ENCODE assay signal across 1 cellular context in genomic region chr2:222912117-222912516, GRCh38.
TF ChIP-seq lines count a peak whose summit lies in the region.

No MANE protein-coding gene starts in this region.

TF ChIP-seq in GM12878, 131 proteins besides CTCF, POLR2A, EP300 and RAD21 (continued from another document):
- no peak for TF ChIP-seq IRF5 (IDR thresholded peaks at IDR 0.05; ENCODE audit: borderline replicate concordance)
- no peak for TF ChIP-seq SP1 (IDR thresholded peaks at IDR 0.05; ENCODE audit: low read depth, low read length)
- no peak for TF ChIP-seq MEF2B (IDR thresholded peaks at IDR 0.05; ENCODE audit: partially characterized antibody, poor library complexity, severe bottlenecking)
- TF ChIP-seq DPF2 (IDR thresholded peaks at IDR 0.05), result 0 out of 2 replicates have a peak, but pooled peaks have one; percentile 40
- TF ChIP-seq RCOR1 (conservative IDR thresholded peaks at IDR 0.05; ENCODE audit: low read depth, low read length), result peak; percentile 94; the same call in 1 of the 2 replicates
- TF ChIP-seq GATAD2B (conservative IDR thresholded peaks at IDR 0.05; ENCODE audit: low read depth), result no peak
- TF ChIP-seq SUPT20H (IDR thresholded peaks at IDR 0.05; ENCODE audit: borderline replicate concordance, control insufficient read depth, low read depth, low read length), result no peak
- peak; percentile 53; the same call in 1 of the 2 replicates for TF ChIP-seq ZBED1 (IDR thresholded peaks at IDR 0.05; ENCODE audit: borderline replicate concordance)
